In genomic region chr1:174535207-174535606, GRCh38 we compare ENCODE assay signal across 19 cellular contexts.
DNase-seq lines count a peak whose midpoint lies in the region; ATAC-seq, FAIRE-seq and TF ChIP-seq lines count a peak whose summit lies in the region.
"Had no signal": no experiment of that assay in that cellular context is flagged by ENCODE, and none has a peak within 500 bp of the region (broad histone marks: within the 10 kb centered on the region; RNA-seq: fewer than 3 reads in every experiment).

No MANE protein-coding gene starts in this region.

- no peak overlapping the region for H3K9ac ChIP-seq in SK-N-SH
- H3K9ac ChIP-seq in H1 (replicated peaks in 1 of 4; ENCODE audit: extremely low read depth in 1 of 4, low read depth in 3 of 4, low read length in 3 of 4) = no peak overlapping the region
- H3K9ac ChIP-seq: BLaER1 had no signal

- H4K91ac ChIP-seq in H1 (replicated peaks; ENCODE audit: insufficient read length, low read length) = no peak overlapping the region

- no peak overlapping the region for H2BK5ac ChIP-seq in H1 (ENCODE audit: low read depth, low read length)

- peak; percentile 80 for ATAC-seq in SK-N-SH treated with all-trans-retinoic acid at 6 μM for 48 hours
- ATAC-seq: HCT116 had no signal

- no peak overlapping the region for H3K14ac ChIP-seq in H1 (ENCODE audit: insufficient read length)

- no peak overlapping the region for H4K8ac ChIP-seq in H1 (ENCODE audit: extremely low read depth, insufficient read depth, low read length)

- no peak overlapping the region for H3K27ac ChIP-seq in SK-N-SH (ENCODE audit: low read depth in 2 of 2, low read length in 1 of 2)
- H3K27ac ChIP-seq in H1 (ENCODE audit: low read depth, low read length) = no peak overlapping the region
- H3K27ac ChIP-seq: 22Rv1, BLaER1 had no signal

- no peak overlapping the region for H3K56ac ChIP-seq in H1 (replicated peaks; ENCODE audit: insufficient read length, low read depth, low read length)

- TF ChIP-seq CTCF in SK-N-SH (IDR thresholded peaks at IDR 0.05) (no peak), H1 (IDR thresholded peaks at IDR 0.05; ENCODE audit: control extremely low read depth in 1 of 3, insufficient read depth in 1 of 3, low read depth in 1 of 3, low read length in 3 of 3) (no peak)

- no peak overlapping the region for H2BK20ac ChIP-seq in H1 (ENCODE audit: low read length)

- 67% methylated on average over 2 of the region's 2 CpGs for WGBS in SK-N-SH (ENCODE audit: low lambda C conversion rate)
- 87% methylated on average over 2 of the region's 2 CpGs; no CpG with 5 or more reads in 1 of the 2 experiments for WGBS in H1 (ENCODE audit: extremely low coverage in 1 of 2, insufficient coverage in 1 of 2, insufficient read length in 1 of 2, insufficient replicate concordance in 2 of 2, low coverage in 1 of 2, low lambda C conversion rate in 2 of 2, missing lambda C conversion rate in 1 of 2), 2 experiments

- H2AFZ ChIP-seq in SK-N-SH (ENCODE audit: low read depth) (no peak overlapping the region), H1 (ENCODE audit: low read length) (no peak overlapping the region)

- H3K79me1 ChIP-seq in H1 (ENCODE audit: low read depth, low read length) = no peaks in the 10 kb centered on the region

- H3K36me3 ChIP-seq in SK-N-SH (replicated peaks in 1 of 2; ENCODE audit: control insufficient read depth in 1 of 2, insufficient read depth in 2 of 2, low read length in 1 of 2) (no peaks in the 10 kb centered on the region), H1 (ENCODE audit: control insufficient read depth in 2 of 4, insufficient read depth in 4 of 4, low read length in 3 of 4) (no peaks in the 10 kb centered on the region)
- H3K36me3 ChIP-seq: BLaER1 had no signal

- H3F3A ChIP-seq in SK-N-SH (replicated peaks; ENCODE audit: insufficient read depth) = no peaks in the 10 kb centered on the region

- TF ChIP-seq EP300 in SK-N-SH (IDR thresholded peaks at IDR 0.05; ENCODE audit: borderline replicate concordance in 1 of 2, low read depth in 1 of 2, low read length in 1 of 2) (no peak), H1 (IDR thresholded peaks at IDR 0.05; ENCODE audit: borderline replicate concordance in 1 of 2, low read depth in 2 of 2, low read length in 2 of 2) (no peak)

- no peak overlapping the region for H2AK5ac ChIP-seq in H1 (ENCODE audit: low read depth, low read length)

- peak overlapping the region; percentile 47 for H3K23ac ChIP-seq in H1 (ENCODE audit: insufficient read length)

- H2BK12ac ChIP-seq in H1 (ENCODE audit: low read depth, low read length) = no peak overlapping the region

- no peaks in the 10 kb centered on the region for H3K9me2 ChIP-seq in SK-N-SH

- no peak for TF ChIP-seq RAD21 in SK-N-SH (IDR thresholded peaks at IDR 0.05; ENCODE audit: low read length)
- TF ChIP-seq RAD21 in H1 (IDR thresholded peaks at IDR 0.05 in 1 of 2, conservative IDR thresholded peaks at IDR 0.05 in 1 of 2; ENCODE audit: low read depth in 2 of 2, low read length in 2 of 2) = no peak

- H3K23me2 ChIP-seq in H1 (ENCODE audit: low read depth, low read length) = no peaks in the 10 kb centered on the region

- H2BK15ac ChIP-seq in H1 (ENCODE audit: low read length) = no peak overlapping the region

- CTCF ChIA-PET in SK-N-SH (lab: Yijun Ruan, JAX) (no interaction called here), H1 (lab: Charles Lee; ENCODE audit: partially characterized antibody) (no interaction called here), HEK293T (lab: Yijun Ruan, JAX) (no interaction called here)

- H4K5ac ChIP-seq in H1 (ENCODE audit: insufficient read length, low read depth, low read length) = no peak overlapping the region

- no peak for FAIRE-seq in H1 (lab: Jason Lieb, UNC)
- FAIRE-seq: HTR-8/SVneo had no signal

- no peak overlapping the region for H2BK120ac ChIP-seq in H1 (replicated peaks; ENCODE audit: low read depth, low read length)

- H3K4me3 ChIP-seq in SK-N-SH (ENCODE audit: low read depth in 2 of 2, low read length in 1 of 2) (no peak overlapping the region), H1 (ENCODE audit: extremely low read depth in 1 of 4, insufficient read depth in 2 of 4, low read depth in 3 of 4, low read length in 4 of 4) (no peak overlapping the region)
- H3K4me3 ChIP-seq: BLaER1 had no signal

- POLR2A ChIA-PET in SK-N-SH (lab: Yijun Ruan, JAX) (no interaction called here), H1 (lab: Charles Lee; ENCODE audit: partially characterized antibody) (no interaction called here), HEK293T (lab: Yijun Ruan, JAX) (no interaction called here)

- H4K20me1 ChIP-seq in SK-N-SH (ENCODE audit: insufficient read depth) (no peaks in the 10 kb centered on the region), H1 (replicated peaks in 1 of 2; ENCODE audit: control insufficient read depth in 1 of 2, insufficient read depth in 2 of 2, low read length in 2 of 2) (no peaks in the 10 kb centered on the region)
- H4K20me1 ChIP-seq: BLaER1 had no signal

- H3K4me1 ChIP-seq in SK-N-SH (ENCODE audit: control insufficient read depth in 1 of 2, insufficient read depth in 2 of 2, low read depth in 1 of 2, low read length in 1 of 2) (no peaks in the 10 kb centered on the region), H1 (replicated peaks in 1 of 4; ENCODE audit: control insufficient read depth in 3 of 4, insufficient read depth in 4 of 4, low read length in 3 of 4) (no peaks in the 10 kb centered on the region)
- H3K4me1 ChIP-seq: BLaER1 had no signal

- H3K18ac ChIP-seq in H1 (ENCODE audit: extremely low read depth, low read length) = no peak overlapping the region

- H3K27me3 ChIP-seq in SK-N-SH (ENCODE audit: insufficient read depth) (no peaks in the 10 kb centered on the region), H1 (replicated peaks in 1 of 4; ENCODE audit: control insufficient read depth in 3 of 4, extremely low read depth in 1 of 4, insufficient read depth in 3 of 4, low read length in 3 of 4) (no peaks in the 10 kb centered on the region)
- H3K27me3 ChIP-seq: BLaER1 had no signal

- no peak for TF ChIP-seq POLR2A in H1 (IDR thresholded peaks at IDR 0.05; ENCODE audit: control extremely low read depth in 1 of 2, low read depth in 2 of 2, low read length in 2 of 2)

- no peak overlapping the region for H3K4ac ChIP-seq in H1 (replicated peaks; ENCODE audit: insufficient read length, low read depth, low read length)

- no peaks in the 10 kb centered on the region for H3K79me2 ChIP-seq in SK-N-SH (ENCODE audit: insufficient read depth)
- H3K79me2 ChIP-seq in H1 (ENCODE audit: control insufficient read depth in 1 of 2, insufficient read depth in 2 of 2, low read length in 2 of 2) = no peaks in the 10 kb centered on the region

- no peak overlapping the region for H3K4me2 ChIP-seq in SK-N-SH
- no peak overlapping the region for H3K4me2 ChIP-seq in H1 (ENCODE audit: insufficient read depth in 1 of 2, low read depth in 2 of 2, low read length in 2 of 2)
- H3K4me2 ChIP-seq: BLaER1 had no signal

- DNase-seq in SK-N-SH (no peak), NCI-H69 (lab: John Stamatoyannopoulos, UW) (peak; percentile 8), H1 (ENCODE audit: low read depth in 1 of 2, low spot score in 2 of 2) (no peak), kidney tubule cell (ENCODE audit: low spot score) (peak; percentile 12), GF-D8 (lab: John Stamatoyannopoulos, UW) (no peak), HEK293T (ENCODE audit: extremely low spot score) (no peak), cerebellum (ENCODE audit: low spot score) (no peak)
- DNase-seq: CD8-positive, alpha-beta memory T cell; DND-41; NCI-H1048; NCI-H146; NCI-H2107; NCI-H345; SHP77 treated with DMSO at 0.1 percent for 48 hours had no signal

- H3K9me3 ChIP-seq in SK-N-SH = no peaks in the 10 kb centered on the region
- no peaks in the 10 kb centered on the region for H3K9me3 ChIP-seq in H1 (ENCODE audit: insufficient read depth in 2 of 2, low read depth in 1 of 2, low read length in 1 of 2)

TF ChIP-seq in SK-N-SH treated with all-trans-retinoic acid at 6 μM for 48 hours, 23 proteins besides CTCF, POLR2A, EP300 and RAD21:
- no peak for TF ChIP-seq ZNF8 (CRISPR knock-in tag; IDR thresholded peaks at IDR 0.05)
- no peak for TF ChIP-seq TCF4 (CRISPR knock-in tag; IDR thresholded peaks at IDR 0.05; ENCODE audit: borderline replicate concordance)

TF ChIP-seq in SK-N-SH, 30 proteins besides CTCF, POLR2A, EP300 and RAD21 (continues in another document):
- TF ChIP-seq GABPA (IDR thresholded peaks at IDR 0.05; ENCODE audit: low read depth) (no peak), JUND (IDR thresholded peaks at IDR 0.05) (no peak), MEF2A (IDR thresholded peaks at IDR 0.05; ENCODE audit: borderline replicate concordance, low read depth) (no peak), RCOR1 (IDR thresholded peaks at IDR 0.05; ENCODE audit: low read length) (no peak)

TF ChIP-seq in H1, 55 proteins besides CTCF, POLR2A, EP300 and RAD21 (continues in another document):
- TF ChIP-seq NANOG (IDR thresholded peaks at IDR 0.05; ENCODE audit: insufficient read depth, low read depth, low read length, poor library complexity, severe bottlenecking) (no peak), ASH2L (IDR thresholded peaks at IDR 0.05; ENCODE audit: low read length) (no peak), YY1 (IDR thresholded peaks at IDR 0.05; ENCODE audit: low read depth, low read length) (no peak)
- TF ChIP-seq, protein P1, sequence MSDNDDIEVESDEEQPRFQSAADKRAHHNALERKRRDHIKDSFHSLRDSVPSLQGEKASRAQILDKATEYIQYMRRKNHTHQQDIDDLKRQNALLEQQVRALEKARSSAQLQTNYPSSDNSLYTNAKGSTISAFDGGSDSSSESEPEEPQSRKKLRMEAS (IDR thresholded peaks at IDR 0.05) = no peak

TF ChIP-seq in HEK293T, 16 proteins besides CTCF, POLR2A, EP300 and RAD21:
- no peak for TF ChIP-seq TARDBP (IDR thresholded peaks at IDR 0.05)
- TF ChIP-seq CTBP1 (IDR thresholded peaks at IDR 0.05; ENCODE audit: borderline replicate concordance) = no peak
- no peak for TF ChIP-seq SP1 (IDR thresholded peaks at IDR 0.05)
- TF ChIP-seq FOXA1 (IDR thresholded peaks at IDR 0.05) = no peak

Comparison
In these comparisons a context has a peak if more than half of its experiments do, and no peak if none do; other contexts are left out.
1. DNase-seq: peak in NCI-H69 (single experiment) and kidney tubule cell (single experiment); none in SK-N-SH (single experiment), H1 (0 of 2), GF-D8 (single experiment), HEK293T (single experiment) and cerebellum (single experiment).